ENCODE assay signal across 1 cellular context in the genomic region with DNA sequence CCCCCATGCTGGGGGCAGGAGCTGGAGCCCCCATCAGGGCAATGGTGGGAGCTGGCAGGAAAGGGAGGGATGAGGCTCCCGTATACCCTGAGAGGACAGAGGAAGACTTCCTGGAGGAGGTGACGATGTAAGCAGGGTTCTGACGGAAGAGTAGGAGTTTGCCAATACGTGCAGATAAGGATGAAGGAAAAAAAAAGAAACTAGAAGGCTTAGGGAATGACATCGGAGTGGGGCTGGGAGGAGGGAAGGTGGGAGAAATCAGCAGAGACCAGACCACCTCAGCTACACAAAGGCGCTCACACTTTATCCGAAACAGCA.
TF ChIP-seq lines count a peak whose summit lies in the region.

No MANE protein-coding gene starts in this region.

TF ChIP-seq in HCT116, 20 proteins besides CTCF, POLR2A, EP300 and RAD21:
- TF ChIP-seq POLR2AphosphoS5 (IDR thresholded peaks at IDR 0.05; ENCODE audit: low read depth, low read length), result no peak
- no peak for TF ChIP-seq CBX3 (IDR thresholded peaks at IDR 0.05; ENCODE audit: low read depth)
- no peak for TF ChIP-seq ELF1 (IDR thresholded peaks at IDR 0.05; ENCODE audit: borderline replicate concordance, low read depth)
- no peak for TF ChIP-seq TCF7L2 (IDR thresholded peaks at IDR 0.05; ENCODE audit: borderline replicate concordance, extremely low read depth, insufficient read depth, insufficient read length)
- TF ChIP-seq SP1 (IDR thresholded peaks at IDR 0.05; ENCODE audit: low read depth), result no peak
- TF ChIP-seq YY1 (IDR thresholded peaks at IDR 0.05; ENCODE audit: extremely low read depth, insufficient replicate concordance, low read depth, low read length), result no peak
- TF ChIP-seq EZH2phosphoT487 (IDR thresholded peaks at IDR 0.05; ENCODE audit: borderline replicate concordance), result no peak
- no peak for TF ChIP-seq FOSL1 (IDR thresholded peaks at IDR 0.05; ENCODE audit: low read depth)
- no peak for TF ChIP-seq ZFX (IDR thresholded peaks at IDR 0.05)
- TF ChIP-seq CEBPB (IDR thresholded peaks at IDR 0.05; ENCODE audit: low read depth), result no peak
- no peak for TF ChIP-seq JUND (IDR thresholded peaks at IDR 0.05)
- TF ChIP-seq EGR1 (IDR thresholded peaks at IDR 0.05; ENCODE audit: low read depth), result no peak
- TF ChIP-seq, protein P1, sequence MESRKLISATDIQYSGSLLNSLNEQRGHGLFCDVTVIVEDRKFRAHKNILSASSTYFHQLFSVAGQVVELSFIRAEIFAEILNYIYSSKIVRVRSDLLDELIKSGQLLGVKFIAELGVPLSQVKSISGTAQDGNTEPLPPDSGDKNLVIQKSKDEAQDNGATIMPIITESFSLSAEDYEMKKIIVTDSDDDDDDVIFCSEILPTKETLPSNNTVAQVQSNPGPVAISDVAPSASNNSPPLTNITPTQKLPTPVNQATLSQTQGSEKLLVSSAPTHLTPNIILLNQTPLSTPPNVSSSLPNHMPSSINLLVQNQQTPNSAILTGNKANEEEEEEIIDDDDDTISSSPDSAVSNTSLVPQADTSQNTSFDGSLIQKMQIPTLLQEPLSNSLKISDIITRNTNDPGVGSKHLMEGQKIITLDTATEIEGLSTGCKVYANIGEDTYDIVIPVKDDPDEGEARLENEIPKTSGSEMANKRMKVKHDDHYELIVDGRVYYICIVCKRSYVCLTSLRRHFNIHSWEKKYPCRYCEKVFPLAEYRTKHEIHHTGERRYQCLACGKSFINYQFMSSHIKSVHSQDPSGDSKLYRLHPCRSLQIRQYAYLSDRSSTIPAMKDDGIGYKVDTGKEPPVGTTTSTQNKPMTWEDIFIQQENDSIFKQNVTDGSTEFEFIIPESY (IDR thresholded peaks at IDR 0.05; ENCODE audit: extremely low read depth, insufficient replicate concordance, low read length), result no peak
- TF ChIP-seq, protein P2, sequence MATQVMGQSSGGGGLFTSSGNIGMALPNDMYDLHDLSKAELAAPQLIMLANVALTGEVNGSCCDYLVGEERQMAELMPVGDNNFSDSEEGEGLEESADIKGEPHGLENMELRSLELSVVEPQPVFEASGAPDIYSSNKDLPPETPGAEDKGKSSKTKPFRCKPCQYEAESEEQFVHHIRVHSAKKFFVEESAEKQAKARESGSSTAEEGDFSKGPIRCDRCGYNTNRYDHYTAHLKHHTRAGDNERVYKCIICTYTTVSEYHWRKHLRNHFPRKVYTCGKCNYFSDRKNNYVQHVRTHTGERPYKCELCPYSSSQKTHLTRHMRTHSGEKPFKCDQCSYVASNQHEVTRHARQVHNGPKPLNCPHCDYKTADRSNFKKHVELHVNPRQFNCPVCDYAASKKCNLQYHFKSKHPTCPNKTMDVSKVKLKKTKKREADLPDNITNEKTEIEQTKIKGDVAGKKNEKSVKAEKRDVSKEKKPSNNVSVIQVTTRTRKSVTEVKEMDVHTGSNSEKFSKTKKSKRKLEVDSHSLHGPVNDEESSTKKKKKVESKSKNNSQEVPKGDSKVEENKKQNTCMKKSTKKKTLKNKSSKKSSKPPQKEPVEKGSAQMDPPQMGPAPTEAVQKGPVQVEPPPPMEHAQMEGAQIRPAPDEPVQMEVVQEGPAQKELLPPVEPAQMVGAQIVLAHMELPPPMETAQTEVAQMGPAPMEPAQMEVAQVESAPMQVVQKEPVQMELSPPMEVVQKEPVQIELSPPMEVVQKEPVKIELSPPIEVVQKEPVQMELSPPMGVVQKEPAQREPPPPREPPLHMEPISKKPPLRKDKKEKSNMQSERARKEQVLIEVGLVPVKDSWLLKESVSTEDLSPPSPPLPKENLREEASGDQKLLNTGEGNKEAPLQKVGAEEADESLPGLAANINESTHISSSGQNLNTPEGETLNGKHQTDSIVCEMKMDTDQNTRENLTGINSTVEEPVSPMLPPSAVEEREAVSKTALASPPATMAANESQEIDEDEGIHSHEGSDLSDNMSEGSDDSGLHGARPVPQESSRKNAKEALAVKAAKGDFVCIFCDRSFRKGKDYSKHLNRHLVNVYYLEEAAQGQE (IDR thresholded peaks at IDR 0.05; ENCODE audit: low read depth), result no peak
- no peak for TF ChIP-seq ZNF274 (IDR thresholded peaks at IDR 0.05; ENCODE audit: low read depth, low read length)
- TF ChIP-seq SRF (IDR thresholded peaks at IDR 0.05; ENCODE audit: low read depth), result no peak
- TF ChIP-seq EZH2 (IDR thresholded peaks at IDR 0.05), result no peak
- TF ChIP-seq SIN3A (IDR thresholded peaks at IDR 0.05; ENCODE audit: low read depth), result no peak
